In the genomic region with DNA sequence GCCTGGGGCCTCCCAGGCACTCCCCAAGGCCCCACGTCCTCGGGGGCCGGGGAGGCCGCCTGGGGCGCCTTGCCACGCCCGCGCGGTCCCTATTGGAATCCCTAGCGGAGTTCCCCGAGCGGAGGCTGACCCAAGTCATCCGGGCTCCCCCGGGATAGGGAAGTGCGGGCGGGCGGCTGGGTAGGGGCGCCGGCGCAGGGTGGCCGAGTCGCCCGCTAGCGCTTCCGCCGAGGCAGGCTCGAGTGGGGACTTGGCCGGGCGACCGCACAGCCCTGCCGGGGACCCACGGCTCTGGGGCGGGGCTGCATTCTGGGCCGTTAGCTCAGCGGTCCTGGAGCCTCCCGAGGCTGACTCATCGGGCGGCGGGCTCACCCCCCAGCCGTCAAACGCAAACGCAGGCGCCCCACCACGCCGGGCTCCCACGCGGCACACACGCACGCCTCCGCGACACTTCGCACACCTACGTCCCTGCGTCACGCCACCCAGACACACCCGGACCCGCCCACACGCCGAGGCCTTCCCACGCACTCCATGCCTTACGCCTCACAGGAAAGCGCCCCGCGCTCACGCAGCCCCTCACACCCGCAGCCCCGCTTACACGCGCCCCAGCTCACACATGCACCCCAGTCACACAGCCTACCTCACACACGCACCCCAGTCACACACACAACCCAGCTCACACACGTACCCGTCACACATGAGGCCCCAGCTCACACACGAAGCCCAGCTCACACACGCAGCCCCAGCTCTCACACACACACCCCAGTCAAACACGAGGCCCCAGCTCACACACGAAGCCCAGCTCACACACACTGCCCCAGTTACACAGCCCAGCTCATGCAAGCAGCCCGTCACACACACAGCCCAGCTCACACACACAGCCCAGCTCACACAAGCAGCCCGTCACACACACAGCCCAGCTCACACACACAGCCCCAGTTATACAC, we compare ENCODE assay signal across 8 cellular contexts. TPM values are rescaled to one million over a fixed set of nuclear protein-coding genes. Genes with fewer than 3 reads are reported as not detected.
DNase-seq lines count a peak whose midpoint lies in the region; ATAC-seq and TF ChIP-seq lines count a peak whose summit lies in the region.

No MANE protein-coding gene starts in this region.

- no peak for DNase-seq in AG04450 (ENCODE audit: low read depth, low spot score)
- DNase-seq in HT-29 (ENCODE audit: low spot score): peak; percentile 45
- DNase-seq in activated CD4-positive, alpha-beta T cell treated with anti-CD3 and anti-CD28 coated beads for 24 hours (ENCODE audit: low read depth in 2 of 2): peak; percentile 37 to 45
- peak; percentile 67 to 84 for DNase-seq in central memory CD8-positive, alpha-beta T cell (ENCODE audit: low spot score in 2 of 2)
- peak in 3 of 4 experiments; percentile 34 to 54 (median 52) for DNase-seq in stimulated activated CD4-positive, alpha-beta T cell treated with anti-CD3 and anti-CD28 coated beads, Interleukin-1b, Interleukin-23, amount 100 ng/mL, for 24 hours (ENCODE audit: low read depth in 4 of 4, low spot score in 1 of 4)
- no peak for DNase-seq in SKM-1 treated with dmso at 0.1 percent for 144 hours (lab: John Stamatoyannopoulos, UW; ENCODE audit: unreplicated experiment)

- no peaks in the 10 kb centered on the region for H3K27me3 Mint-ChIP-seq in central memory CD8-positive, alpha-beta T cell

- TF ChIP-seq CTCF in AG04450 (IDR thresholded peaks at IDR 0.05; ENCODE audit: low read depth, low read length): no peak

- peak overlapping the region; percentile 71 for H3K27ac Mint-ChIP-seq in central memory CD8-positive, alpha-beta T cell (ENCODE audit: low read depth)

- H3K36me3 Mint-ChIP-seq in central memory CD8-positive, alpha-beta T cell (ENCODE audit: insufficient read depth): peaks cover 6% of the 10 kb centered on the region

- POLR2A ChIA-PET in AG04450 (lab: Yijun Ruan, JAX): interaction anchor here (0.5 to 7.0 kb wide), 6 partner anchors 12 to 416 kb away, joined by 3 to 140 read pairs (median 5); a partner anchor contains a TSS

- peak overlapping the region; percentile 72 for H3K4me3 Mint-ChIP-seq in central memory CD8-positive, alpha-beta T cell

- H3K27me3 ChIP-seq in AG04450 (ENCODE audit: control insufficient read depth, insufficient read depth, low read length) (no peaks in the 10 kb centered on the region), layer of hippocampus (ENCODE audit: control insufficient read depth, insufficient read depth, low read length) (no peaks in the 10 kb centered on the region)

- peak overlapping the region; percentile 83 for H3K4me3 ChIP-seq in AG04450 (ENCODE audit: low read depth, low read length)

- CTCF ChIA-PET in AG04450 (lab: Charles Lee): interaction anchor here (0.6 to 4.3 kb wide), 5 partner anchors 11 to 158 kb away, joined by 3 to 12 read pairs (median 7); no protein-coding TSS in a partner anchor

- no peaks in the 10 kb centered on the region; the same call in 1 of the 2 replicates for H3K9me3 ChIP-seq in AG04450 (ENCODE audit: control insufficient read depth, insufficient read depth, low read length)

- H3K27ac ChIP-seq in AG04450 (ENCODE audit: low read depth, low read length): peak overlapping the region; percentile 90
- peak overlapping the region; percentile 94 for H3K27ac ChIP-seq in layer of hippocampus (ENCODE audit: low read depth, low read length)

- ATAC-seq in central memory CD8-positive, alpha-beta T cell (replicated peaks; ENCODE audit: extremely low read depth, poor library complexity, severe bottlenecking): peak; percentile 77
- no peak for ATAC-seq in HG03139 (IDR thresholded peaks at IDR 0.05; ENCODE audit: unreplicated experiment)

- H3K9me3 Mint-ChIP-seq in central memory CD8-positive, alpha-beta T cell: no peaks in the 10 kb centered on the region

- H3K4me1 Mint-ChIP-seq in central memory CD8-positive, alpha-beta T cell: peaks cover 31% of the 10 kb centered on the region

RNA-seq across cellular contexts. Expression of a gene that starts 1.1 kb away (rescaled TPM):
- 83.0 and 97.6 TPM in 2 replicates for polyA plus RNA-seq in AG04450 (2011; rRNA removed)
- 122 and 164 TPM in 2 replicates for polyA minus RNA-seq in AG04450 (2011; rRNA and poly(A)+ RNA removed)
- 207 and 215 TPM in 2 replicates for total RNA-seq in HT-29 (2014; rRNA removed; shearing (Covaris generic))

RNA-seq across cellular contexts. Expression of a gene that starts 36.3 kb away (rescaled TPM):
- polyA plus RNA-seq in AG04450 (2011; rRNA removed): 303 and 387 TPM in 2 replicates
- 165 and 229 TPM in 2 replicates for polyA minus RNA-seq in AG04450 (2011; rRNA and poly(A)+ RNA removed)
- total RNA-seq in HT-29 (2014; rRNA removed; shearing (Covaris generic)): 79.4 and 84.9 TPM in 2 replicates

RNA-seq across cellular contexts. Expression of a gene that starts 42.8 kb away (rescaled TPM):
- polyA plus RNA-seq in AG04450 (2011; rRNA removed): 40.8 and 57.2 TPM in 2 replicates
- polyA minus RNA-seq in AG04450 (2011; rRNA and poly(A)+ RNA removed): 25.8 and 26.3 TPM in 2 replicates
- total RNA-seq in HT-29 (2014; rRNA removed; shearing (Covaris generic)): 17.6 and 18.7 TPM in 2 replicates

Comparison
In these comparisons a context has a peak if more than half of its experiments do, and no peak if none do; other contexts are left out.
1. DNase-seq: peak in HT-29 (single experiment), activated CD4-positive, alpha-beta T cell treated with anti-CD3 and anti-CD28 coated beads for 24 hours (2 of 2), central memory CD8-positive, alpha-beta T cell (2 of 2) and stimulated activated CD4-positive, alpha-beta T cell treated with anti-CD3 and anti-CD28 coated beads, Interleukin-1b, Interleukin-23, amount 100 ng/mL, for 24 hours (3 of 4); none in AG04450 (single experiment) and SKM-1 treated with dmso at 0.1 percent for 144 hours (single experiment).